ENCODE assay signal across 17 cellular contexts in genomic region chr14:74594021-74594420, GRCh38. TPM values are rescaled to one million over a fixed set of nuclear protein-coding genes. Genes with fewer than 3 reads are reported as not detected.
A peak's percentile ranks its signal among the peaks of the same experiment; 100 is the strongest.
DNase-seq lines count a peak whose midpoint lies in the region; ATAC-seq and TF ChIP-seq lines count a peak whose summit lies in the region.
"Had no signal": no experiment of that assay in that cellular context is flagged by ENCODE, and none has a peak within 500 bp of the region (broad histone marks: within the 10 kb centered on the region; RNA-seq: fewer than 3 reads in every experiment).

No MANE protein-coding gene starts in this region.

- no peak overlapping the region for H4K91ac ChIP-seq in neuronal stem cell (ENCODE audit: low read depth, low read length, poor library complexity)

- H3K4me3 Mint-ChIP-seq in Caco-2 (ENCODE audit: unreplicated experiment): no peak overlapping the region
- H3K4me3 Mint-ChIP-seq: activated naive CD4-positive, alpha-beta T cell treated with anti-CD3 and anti-CD28 coated beads for 36 hours had no signal

- no peaks in the 10 kb centered on the region for H3K79me1 ChIP-seq in neuronal stem cell (ENCODE audit: low read depth, low read length)

- TF ChIP-seq POLR2A in tibial nerve (IDR thresholded peaks at IDR 0.05): no peak

- peak overlapping the region; percentile 42 for H2AK5ac ChIP-seq in neuronal stem cell (ENCODE audit: low read depth, low read length)

- no peak overlapping the region for H3K23ac ChIP-seq in neuronal stem cell (ENCODE audit: low read depth, low read length, poor library complexity)

- H3K27me3 ChIP-seq in WERI-Rb-1 (ENCODE audit: insufficient read depth, low read depth, severe bottlenecking) (no peaks in the 10 kb centered on the region), duodenal mucosa (ENCODE audit: control insufficient read depth in 1 of 2, insufficient read depth in 2 of 2, low read length in 2 of 2) (no peaks in the 10 kb centered on the region), neuronal stem cell (ENCODE audit: control insufficient read depth in 3 of 3, insufficient read depth in 3 of 3, low read depth in 1 of 3, low read length in 3 of 3) (peaks cover 0 to 11% (median 0%) of the 10 kb centered on the region in 3 experiments), tibial nerve (no peaks in the 10 kb centered on the region), Caco-2 (replicated peaks; ENCODE audit: control insufficient read depth, insufficient read depth, low read length) (no peaks in the 10 kb centered on the region)

- no TSS peak for BruUV-seq in Caco-2 (replicated peaks; lab: Mats Ljungman, UMichigan)

- no peak overlapping the region for H3K9ac ChIP-seq in duodenal mucosa (ENCODE audit: low read depth in 1 of 2, low read length in 2 of 2)
- H3K9ac ChIP-seq in neuronal stem cell (ENCODE audit: low read depth, low read length, poor library complexity): no peak overlapping the region

- POLR2A ChIA-PET in Caco-2 (lab: Charles Lee): no interaction called here

- H2BK15ac ChIP-seq in neuronal stem cell (ENCODE audit: low read length): no peak overlapping the region

- H3K9me3 Mint-ChIP-seq in Caco-2 (ENCODE audit: unreplicated experiment): no peaks in the 10 kb centered on the region
- H3K9me3 Mint-ChIP-seq: activated naive CD4-positive, alpha-beta T cell treated with anti-CD3 and anti-CD28 coated beads for 36 hours had no signal

- H3K27ac ChIP-seq in WERI-Rb-1 (peak overlapping the region; percentile 81), duodenal mucosa (ENCODE audit: low read depth, low read length) (peak overlapping the region; percentile 15), neuronal stem cell (replicated peaks; ENCODE audit: low read length) (no peak overlapping the region), tibial nerve (peak overlapping the region; percentile 5 to 89 (median 66))
- H3K27ac ChIP-seq: C4-2B had no signal

- no peak overlapping the region for H3K14ac ChIP-seq in neuronal stem cell (ENCODE audit: low read length)

- no peak overlapping the region for H3K4me3 ChIP-seq in WERI-Rb-1 (ENCODE audit: low read depth, low read length)
- H3K4me3 ChIP-seq in duodenal mucosa (ENCODE audit: low read depth in 1 of 2, low read length in 2 of 2): no peak overlapping the region
- H3K4me3 ChIP-seq in neuronal stem cell (ENCODE audit: low read length in 2 of 2): no peak overlapping the region
- no peak overlapping the region for H3K4me3 ChIP-seq in tibial nerve
- H3K4me3 ChIP-seq in Caco-2 (ENCODE audit: low read depth, low read length): no peak overlapping the region
- H3K4me3 ChIP-seq: smooth muscle cell had no signal

- no peak for TF ChIP-seq CTCF in WERI-Rb-1 (IDR thresholded peaks at IDR 0.05; ENCODE audit: low read depth, low read length)
- no peak for TF ChIP-seq CTCF in tibial nerve (IDR thresholded peaks at IDR 0.05)
- no peak for TF ChIP-seq CTCF in Caco-2 (IDR thresholded peaks at IDR 0.05; ENCODE audit: insufficient read depth in 1 of 2, low read depth in 1 of 2, low read length in 1 of 2, severe bottlenecking in 1 of 2, unreplicated experiment in 1 of 2)

- no peak overlapping the region for H3K4me2 ChIP-seq in neuronal stem cell (ENCODE audit: insufficient read depth, low read length, poor library complexity, severe bottlenecking)

- no peaks in the 10 kb centered on the region for H3K36me3 Mint-ChIP-seq in Caco-2 (ENCODE audit: insufficient read depth, unreplicated experiment)

- no peaks in the 10 kb centered on the region for H3K27me3 Mint-ChIP-seq in Caco-2 (ENCODE audit: insufficient read depth, unreplicated experiment)

- no peak overlapping the region for H2BK5ac ChIP-seq in neuronal stem cell (ENCODE audit: low read length)

- no peak for TF ChIP-seq EP300 in tibial nerve (IDR thresholded peaks at IDR 0.05)

- no peak overlapping the region for H2BK12ac ChIP-seq in neuronal stem cell (ENCODE audit: low read length)

- H3K36me3 ChIP-seq in WERI-Rb-1: no peaks in the 10 kb centered on the region
- no peaks in the 10 kb centered on the region for H3K36me3 ChIP-seq in duodenal mucosa (ENCODE audit: control insufficient read depth in 1 of 2, insufficient read depth in 2 of 2, low read length in 2 of 2)
- H3K36me3 ChIP-seq in neuronal stem cell (replicated peaks in 1 of 2; ENCODE audit: control insufficient read depth in 2 of 2, insufficient read depth in 2 of 2, low read length in 2 of 2): no peaks in the 10 kb centered on the region
- no peaks in the 10 kb centered on the region for H3K36me3 ChIP-seq in tibial nerve
- no peaks in the 10 kb centered on the region for H3K36me3 ChIP-seq in Caco-2 (ENCODE audit: control insufficient read depth, insufficient read depth, low read length)

- no CpG with 5 or more reads among the region's 7 CpGs for WGBS in neuronal stem cell (ENCODE audit: extremely low coverage in 2 of 2, insufficient read length in 2 of 2, insufficient replicate concordance in 1 of 2), 2 donors
- 80 to 83% methylated on average over 7 of the region's 7 CpGs for WGBS in tibial nerve, 2 donors

- H3K4me1 ChIP-seq in duodenal mucosa (ENCODE audit: control insufficient read depth in 1 of 2, insufficient read depth in 2 of 2, low read length in 2 of 2) (peaks cover 18 to 21% of the 10 kb centered on the region in 2 donors), neuronal stem cell (ENCODE audit: control insufficient read depth in 2 of 2, insufficient read depth in 1 of 2, low read depth in 1 of 2, low read length in 2 of 2) (no peaks in the 10 kb centered on the region), tibial nerve (peaks cover 3 to 76% (median 52%) of the 10 kb centered on the region in 4 donors), Caco-2 (peaks cover 14% of the 10 kb centered on the region)

- H3K4ac ChIP-seq in neuronal stem cell (ENCODE audit: low read length): no peak overlapping the region

- H3K27ac Mint-ChIP-seq in Caco-2 (ENCODE audit: unreplicated experiment): no peak overlapping the region
- H3K27ac Mint-ChIP-seq: activated naive CD4-positive, alpha-beta T cell treated with anti-CD3 and anti-CD28 coated beads for 36 hours had no signal

- no peak for ATAC-seq in HG03039 (IDR thresholded peaks at IDR 0.05; ENCODE audit: unreplicated experiment)

- H2AFZ ChIP-seq in neuronal stem cell (ENCODE audit: low read length): no peak overlapping the region

- no peak overlapping the region for H3K18ac ChIP-seq in neuronal stem cell (ENCODE audit: low read length)

- H4K8ac ChIP-seq in neuronal stem cell (ENCODE audit: low read depth, low read length): no peak overlapping the region

- H3K9me3 ChIP-seq in WERI-Rb-1 (ENCODE audit: severe bottlenecking): no peaks in the 10 kb centered on the region
- no peaks in the 10 kb centered on the region for H3K9me3 ChIP-seq in duodenal mucosa (ENCODE audit: control insufficient read depth in 1 of 2, low read length in 2 of 2)
- H3K9me3 ChIP-seq in neuronal stem cell (replicated peaks in 1 of 2; ENCODE audit: control insufficient read depth in 2 of 2, insufficient read depth in 1 of 2, low read depth in 1 of 2, low read length in 2 of 2): no peaks in the 10 kb centered on the region
- H3K9me3 ChIP-seq in tibial nerve: no peaks in the 10 kb centered on the region
- no peaks in the 10 kb centered on the region for H3K9me3 ChIP-seq in Caco-2

- H3K4me1 Mint-ChIP-seq in Caco-2 (ENCODE audit: low read depth, unreplicated experiment): peaks cover 11% of the 10 kb centered on the region

- no peak overlapping the region for H2BK120ac ChIP-seq in neuronal stem cell (ENCODE audit: low read depth, low read length)

- no peak for DNase-seq in WERI-Rb-1
- DNase-seq in neuronal stem cell (ENCODE audit: low spot score): no peak
- DNase-seq in tibial nerve (ENCODE audit: low spot score in 2 of 2): no peak
- DNase-seq in activated naive CD4-positive, alpha-beta T cell (lab: John Stamatoyannopoulos, UW): no peak
- DNase-seq in Caco-2: no peak
- DNase-seq: activated CD4-positive, alpha-beta T cell treated with anti-CD3 and anti-CD28 coated beads for 4 hours; activated CD8-positive, alpha-beta memory T cell treated with anti-CD3 and anti-CD28 coated beads, Interleukin-2, amount 50 U/mL, for 48 hours; activated naive CD4-positive, alpha-beta T cell treated with anti-CD3 and anti-CD28 coated beads for 36 hours; DMS79 treated with DMSO at 0.1 percent for 48 hours; NCI-H1436 treated with DMSO at 0.1 percent for 48 hours; NCI-H2227 treated with DMSO at 0.1 percent for 48 hours; stimulated activated naive CD4-positive, alpha-beta T cell treated with Interleukin-2 at 50 U/mL for 16 hours; T1000 had no signal

- CTCF ChIA-PET in Caco-2 (lab: Charles Lee): interaction anchor here (1.5 kb wide), 1 partner anchor 21 kb away, joined by 4 read pairs; no protein-coding TSS in a partner anchor

- intact Hi-C loops in Caco-2 (cut with micrococcal nuclease; ENCODE audit: unreplicated experiment): no loop called here

RNA-seq across cellular contexts. Expression of gene LTBP2, which starts 18.0 kb away (rescaled TPM):
- polyA plus RNA-seq in neuronal stem cell (2013, experiment 1 of 2): 1.4 TPM
- polyA plus RNA-seq in neuronal stem cell (2013, experiment 2 of 2): 1.3 TPM
- 100 to 1,000 TPM in 2 of 4 donors, 10 to 100 TPM in 2; 67.1 to 276 (median 134) TPM for total RNA-seq in tibial nerve
- 0.86 and 1.0 TPM in 2 replicates for total RNA-seq in Caco-2 (2022)

Comparison
In these comparisons a context has a peak if more than half of its experiments do, and no peak if none do; other contexts are left out.
1. RNA of gene LTBP2, which starts 18.0 kb away (total RNA-seq): 67.1 to 276 TPM in tibial nerve; 0.86 to 1.0 TPM in Caco-2; every median in the first group is over 10 times any median in the second.